9 cellular contexts compared by ENCODE assay signal in the genomic region with DNA sequence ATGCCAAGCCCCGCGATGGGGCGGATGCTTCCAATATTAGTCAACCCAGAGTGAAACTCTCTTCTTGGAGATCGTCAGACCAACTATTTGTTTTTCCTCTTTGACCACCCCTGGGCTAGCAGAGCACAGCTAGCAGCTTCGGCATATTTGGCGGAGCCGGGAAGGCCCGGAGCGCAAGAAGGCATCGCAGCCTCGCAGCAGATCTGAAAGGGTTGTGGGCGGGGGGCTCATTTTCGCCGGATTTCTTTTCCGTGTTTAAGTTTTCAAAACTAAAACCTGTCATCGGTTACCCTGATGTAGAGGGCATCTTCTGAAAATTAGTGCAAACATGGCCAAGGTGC. TPM values are rescaled to one million over a fixed set of nuclear protein-coding genes. Genes with fewer than 3 reads are reported as not detected.
DNase-seq lines count a peak whose midpoint lies in the region; ATAC-seq, FAIRE-seq and TF ChIP-seq lines count a peak whose summit lies in the region.
"Had no signal": no experiment of that assay in that cellular context is flagged by ENCODE, and none has a peak within 500 bp of the region (broad histone marks: within the 10 kb centered on the region; RNA-seq: fewer than 3 reads in every experiment).

No MANE protein-coding gene starts in this region.

- peaks cover 21% of the 10 kb centered on the region for H3K4me1 Mint-ChIP-seq in chondrocyte (ENCODE audit: low read depth)
- H3K4me1 Mint-ChIP-seq in naive thymus-derived CD4-positive, alpha-beta T cell: peaks cover 4 to 15% (median 13%) of the 10 kb centered on the region in 7 donors
- peaks cover 7% of the 10 kb centered on the region for H3K4me1 Mint-ChIP-seq in CD14-positive monocyte

- no peak for TF ChIP-seq CTCF in chondrocyte (IDR thresholded peaks at IDR 0.05)
- TF ChIP-seq CTCF in CD14-positive monocyte (IDR thresholded peaks at IDR 0.05): no peak

- intact Hi-C loops in naive thymus-derived CD4-positive, alpha-beta T cell (cut with micrococcal nuclease): no loop called here
- intact Hi-C loops in CD14-positive monocyte (cut with micrococcal nuclease): no loop called here

- H3K4me3 ChIP-seq in HUES6 (ENCODE audit: low read depth, low read length): peak overlapping the region; percentile 72
- no peak overlapping the region for H3K4me3 ChIP-seq in naive thymus-derived CD4-positive, alpha-beta T cell (ENCODE audit: low read length)

- DNase-seq in chondrocyte (ENCODE audit: low spot score): no peak
- DNase-seq in naive thymus-derived CD4-positive, alpha-beta T cell: no peak
- no peak for DNase-seq in CD14-positive monocyte (ENCODE audit: low spot score)
- no peak for DNase-seq in CD1c-positive myeloid dendritic cell (ENCODE audit: extremely low spot score)
- no peak for DNase-seq in frontal cortex (ENCODE audit: low spot score in 2 of 2)
- no peak for DNase-seq in NCI-H2196 (lab: John Stamatoyannopoulos, UW; ENCODE audit: unreplicated experiment)

- H3K9ac ChIP-seq in HUES6 (ENCODE audit: low read length): no peak overlapping the region

- no peaks in the 10 kb centered on the region for H3K9me3 ChIP-seq in HUES6 (ENCODE audit: control insufficient read depth, insufficient read depth, low read depth, low read length)
- H3K9me3 ChIP-seq in naive thymus-derived CD4-positive, alpha-beta T cell (ENCODE audit: control insufficient read depth in 2 of 3, low read length in 3 of 3): no peaks in the 10 kb centered on the region

- POLR2A ChIA-PET in naive thymus-derived CD4-positive, alpha-beta T cell (lab: Charles Lee): no interaction called here

- H3K9me3 Mint-ChIP-seq in chondrocyte (ENCODE audit: low read depth) (no peaks in the 10 kb centered on the region), CD14-positive monocyte (peaks cover 0 to 6% (median 2%) of the 10 kb centered on the region in 7 donors)
- peaks cover 0 to 4% (median 0%) of the 10 kb centered on the region in 11 donors for H3K9me3 Mint-ChIP-seq in naive thymus-derived CD4-positive, alpha-beta T cell

- peak overlapping the region; percentile 77 for H3K4me3 Mint-ChIP-seq in chondrocyte (ENCODE audit: unreplicated experiment)
- peak overlapping the region in 8 of 10 donors; percentile 5 to 49 (median 26) for H3K4me3 Mint-ChIP-seq in naive thymus-derived CD4-positive, alpha-beta T cell
- peak overlapping the region in 1 of 2 donors; percentile 84 for H3K4me3 Mint-ChIP-seq in CD14-positive monocyte

- ATAC-seq in GM21360 (IDR thresholded peaks at IDR 0.05; ENCODE audit: unreplicated experiment): peak; percentile 28
- ATAC-seq in naive thymus-derived CD4-positive, alpha-beta T cell: no peak

- peaks cover 61% of the 10 kb centered on the region for H3K27me3 ChIP-seq in HUES6 (ENCODE audit: control insufficient read depth, insufficient read depth, low read length)
- H3K27me3 ChIP-seq in naive thymus-derived CD4-positive, alpha-beta T cell (ENCODE audit: control insufficient read depth in 2 of 2, insufficient read depth in 2 of 2, low read length in 2 of 2): peaks cover 5 to 10% of the 10 kb centered on the region in 2 donors

- FAIRE-seq in frontal cortex (lab: Jason Lieb, UNC): no peak
- FAIRE-seq: TTC549 had no signal

- H3K4me1 ChIP-seq in HUES6 (ENCODE audit: control insufficient read depth, insufficient read depth, low read length): peaks cover 3% of the 10 kb centered on the region; the same call in 1 of the 2 replicates
- H3K4me1 ChIP-seq in naive thymus-derived CD4-positive, alpha-beta T cell (ENCODE audit: control insufficient read depth in 2 of 2, insufficient read depth in 2 of 2, low read length in 2 of 2): no peaks in the 10 kb centered on the region

- H3K36me3 Mint-ChIP-seq in chondrocyte (ENCODE audit: low read depth): no peaks in the 10 kb centered on the region
- no peaks in the 10 kb centered on the region for H3K36me3 Mint-ChIP-seq in naive thymus-derived CD4-positive, alpha-beta T cell
- no peaks in the 10 kb centered on the region for H3K36me3 Mint-ChIP-seq in CD14-positive monocyte

- H3K27ac ChIP-seq in HUES6 (ENCODE audit: low read depth, low read length): no peak overlapping the region
- H3K27ac ChIP-seq in naive thymus-derived CD4-positive, alpha-beta T cell (ENCODE audit: low read depth, low read length): no peak overlapping the region

- H3K36me3 ChIP-seq in HUES6 (ENCODE audit: control insufficient read depth, insufficient read depth, low read length): no peaks in the 10 kb centered on the region
- no peaks in the 10 kb centered on the region for H3K36me3 ChIP-seq in naive thymus-derived CD4-positive, alpha-beta T cell (ENCODE audit: control insufficient read depth in 2 of 3, insufficient read depth in 3 of 3, low read length in 3 of 3)

- CTCF ChIA-PET in naive thymus-derived CD4-positive, alpha-beta T cell (lab: Charles Lee): no interaction called here

- H3K27ac Mint-ChIP-seq in chondrocyte (ENCODE audit: unreplicated experiment): no peak overlapping the region
- H3K27ac Mint-ChIP-seq in naive thymus-derived CD4-positive, alpha-beta T cell: no peak overlapping the region
- H3K27ac Mint-ChIP-seq in CD14-positive monocyte: no peak overlapping the region

- H3K27me3 Mint-ChIP-seq in chondrocyte (ENCODE audit: low read depth) (peaks cover 75% of the 10 kb centered on the region), CD14-positive monocyte (ENCODE audit: low read depth in 3 of 3) (peaks cover 42 to 63% (median 47%) of the 10 kb centered on the region in 3 donors)
- peaks cover 58 to 78% (median 70%) of the 10 kb centered on the region in 5 donors for H3K27me3 Mint-ChIP-seq in naive thymus-derived CD4-positive, alpha-beta T cell

RNA-seq across cellular contexts. Expression of a gene that starts 0.3 kb away (rescaled TPM):
- total RNA-seq in chondrocyte (0.25 to 0.56 TPM (median 0.41 TPM) in 3 replicates), frontal cortex (7.7 TPM)
- not detected for total RNA-seq in naive thymus-derived CD4-positive, alpha-beta T cell
- polyA plus RNA-seq in naive thymus-derived CD4-positive, alpha-beta T cell: not detected
- not detected for polyA plus RNA-seq in CD14-positive monocyte
